Comparison of ENCODE assay signal across 1 cellular context in genomic region chr2:127201452-127201851, GRCh38.
TF ChIP-seq lines count a peak whose summit lies in the region.

No MANE protein-coding gene starts in this region.

TF ChIP-seq in GM23338, 12 proteins besides CTCF, POLR2A, EP300 and RAD21:
- TF ChIP-seq ZNF462 (CRISPR knock-in tag; IDR thresholded peaks at IDR 0.05) (no peak), CREB1 (CRISPR knock-in tag; IDR thresholded peaks at IDR 0.05; ENCODE audit: low read depth) (no peak), EZH2 (IDR thresholded peaks at IDR 0.05; ENCODE audit: low read depth, unreplicated experiment) (no peak), ZNF114 (CRISPR knock-in tag; IDR thresholded peaks at IDR 0.05) (no peak), JUNB (IDR thresholded peaks at IDR 0.05; ENCODE audit: unreplicated experiment) (no peak), EZH2phosphoT487 (IDR thresholded peaks at IDR 0.05; ENCODE audit: unreplicated experiment) (no peak), ZNF331 (CRISPR knock-in tag; IDR thresholded peaks at IDR 0.05; ENCODE audit: low read depth) (no peak), STAT1 (IDR thresholded peaks at IDR 0.05; ENCODE audit: unreplicated experiment) (no peak), REST (IDR thresholded peaks at IDR 0.05; ENCODE audit: unreplicated experiment) (no peak), NANOG (IDR thresholded peaks at IDR 0.05; ENCODE audit: borderline replicate concordance) (no peak), POLR2AphosphoS5 (IDR thresholded peaks at IDR 0.05; ENCODE audit: low read depth) (no peak)
- TF ChIP-seq, protein P1, sequence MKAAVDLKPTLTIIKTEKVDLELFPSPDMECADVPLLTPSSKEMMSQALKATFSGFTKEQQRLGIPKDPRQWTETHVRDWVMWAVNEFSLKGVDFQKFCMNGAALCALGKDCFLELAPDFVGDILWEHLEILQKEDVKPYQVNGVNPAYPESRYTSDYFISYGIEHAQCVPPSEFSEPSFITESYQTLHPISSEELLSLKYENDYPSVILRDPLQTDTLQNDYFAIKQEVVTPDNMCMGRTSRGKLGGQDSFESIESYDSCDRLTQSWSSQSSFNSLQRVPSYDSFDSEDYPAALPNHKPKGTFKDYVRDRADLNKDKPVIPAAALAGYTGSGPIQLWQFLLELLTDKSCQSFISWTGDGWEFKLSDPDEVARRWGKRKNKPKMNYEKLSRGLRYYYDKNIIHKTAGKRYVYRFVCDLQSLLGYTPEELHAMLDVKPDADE (IDR thresholded peaks at IDR 0.05): no peak
